8 cellular contexts compared by ENCODE assay signal in genomic region chr12:112125250-112125999, GRCh38. TPM values are rescaled to one million over a fixed set of nuclear protein-coding genes. Genes with fewer than 3 reads are reported as not detected.
DNase-seq lines count a peak whose midpoint lies in the region; ATAC-seq and TF ChIP-seq lines count a peak whose summit lies in the region.

Gene TRAFD1, plus strand, starts transcription at chr12:112125560. Its CDS starts 4,963 bp downstream, at chr12:112130523.

- H3K4me3 Mint-ChIP-seq in WTC11 = peak within 1 kb of the TSS; percentile 78

- no peaks in the 10 kb centered on the region for H3K36me3 ChIP-seq in smooth muscle cell (ENCODE audit: low read depth)

- H3K4me1 Mint-ChIP-seq in WTC11 = peaks cover 27% of the 10 kb centered on the region

- CTCF ChIA-PET in AG04450 (lab: Charles Lee) (interaction anchor here (0.9 to 1.0 kb wide), 2 partner anchors 13 to 180 kb away, joined by 3 to 4 read pairs; no protein-coding TSS in a partner anchor), WTC11 (lab: Charles Lee) (interaction anchor here (0.7 to 2.3 kb wide), 5 partner anchors 9 to 262 kb away, joined by 3 to 13 read pairs (median 6); no protein-coding TSS in a partner anchor)

- H3K4me2 ChIP-seq in smooth muscle cell = peak within 1 kb of the TSS; percentile 94

- H3K79me2 ChIP-seq in smooth muscle cell (ENCODE audit: low read depth) = peaks cover 39% of the 10 kb centered on the region

- no peaks in the 10 kb centered on the region for H3K36me3 Mint-ChIP-seq in WTC11

- H3K4me1 ChIP-seq in smooth muscle cell (ENCODE audit: low read depth) = peaks cover 20% of the 10 kb centered on the region

- under 1% methylated on average over 59 of the region's 63 CpGs for WGBS in smooth muscle cell (ENCODE audit: low lambda C conversion rate)

- H4K20me1 ChIP-seq in smooth muscle cell (ENCODE audit: low read depth) = peaks cover 38% of the 10 kb centered on the region

- H3K27ac ChIP-seq in AG04450 (ENCODE audit: low read depth, low read length) (peak within 1 kb of the TSS; percentile 80), smooth muscle cell (ENCODE audit: low read depth) (peak within 1 kb of the TSS; percentile 88)

- no peak within 1 kb of the TSS for H3K27ac Mint-ChIP-seq in WTC11

- H2AFZ ChIP-seq in smooth muscle cell (ENCODE audit: low read depth) = no peak within 1 kb of the TSS

- H3K9me3 Mint-ChIP-seq in WTC11 = no peaks in the 10 kb centered on the region

- TF ChIP-seq CTCF in AG04450 (IDR thresholded peaks at IDR 0.05; ENCODE audit: low read depth, low read length) (no peak), WTC11 (IDR thresholded peaks at IDR 0.05) (no peak), cardiac fibroblast (IDR thresholded peaks at IDR 0.05; ENCODE audit: low read depth, low read length) (no peak), smooth muscle cell (IDR thresholded peaks at IDR 0.05; ENCODE audit: borderline replicate concordance, insufficient read depth, poor library complexity, severe bottlenecking) (no peak)

- peaks cover 6% of the 10 kb centered on the region for H3F3A ChIP-seq in smooth muscle cell (ENCODE audit: low read depth)

- H3K27me3 Mint-ChIP-seq in WTC11 (ENCODE audit: low read depth) = peaks cover 2% of the 10 kb centered on the region; the same call in 1 of the 2 replicates

- ATAC-seq in GM18909 (IDR thresholded peaks at IDR 0.05; ENCODE audit: poor library complexity, unreplicated experiment) (peak; percentile 93), HG03175 (IDR thresholded peaks at IDR 0.05; ENCODE audit: unreplicated experiment) (peak; percentile 96), WTC11 (peak; percentile 99)

- H3K4me3 ChIP-seq in AG04450 (ENCODE audit: low read depth, low read length) (peak within 1 kb of the TSS; percentile 97), cardiac fibroblast (replicated peaks in 1 of 2; ENCODE audit: low read depth in 2 of 2, low read length in 2 of 2) (peak within 1 kb of the TSS; percentile 78 to 89), smooth muscle cell (peak within 1 kb of the TSS; percentile 73)

- H3K9me3 ChIP-seq in AG04450 (ENCODE audit: control insufficient read depth, insufficient read depth, low read length) = no peaks in the 10 kb centered on the region; the same call in 1 of the 2 replicates
- no peaks in the 10 kb centered on the region for H3K9me3 ChIP-seq in smooth muscle cell (replicated peaks; ENCODE audit: low read depth)

- POLR2A ChIA-PET in AG04450 (lab: Yijun Ruan, JAX) (interaction anchor here (0.6 to 2.0 kb wide), 11 partner anchors 8 to 57 kb away, joined by 3 to 15 read pairs (median 3); partner anchors contain the start of gene NAA25), WTC11 (lab: Charles Lee) (interaction anchor here (0.6 to 1.9 kb wide), 8 partner anchors 9 to 279 kb away, joined by 3 to 24 read pairs (median 6); partner anchors contain the start of gene NAA25)

- peak; percentile 92 for DNase-seq in AG04450 (ENCODE audit: low read depth, low spot score)
- peak; percentile 96 for DNase-seq in NCI-H226
- DNase-seq in WTC11 (ENCODE audit: low spot score) = peak; percentile 99
- peak; percentile 97 to 98 for DNase-seq in cardiac fibroblast (ENCODE audit: low read depth in 2 of 2)
- peak; percentile 100 for DNase-seq in iPS-NIHi7 (ENCODE audit: extremely low spot score)
- DNase-seq in smooth muscle cell (lab: John Stamatoyannopoulos, UW; ENCODE audit: unreplicated experiment) = peak; percentile 92

- no peaks in the 10 kb centered on the region for H3K27me3 ChIP-seq in AG04450 (ENCODE audit: control insufficient read depth, insufficient read depth, low read length)
- no peaks in the 10 kb centered on the region for H3K27me3 ChIP-seq in smooth muscle cell (ENCODE audit: low read depth)

- H3K9ac ChIP-seq in smooth muscle cell (ENCODE audit: low read depth) = peak within 1 kb of the TSS; percentile 89

TF ChIP-seq in WTC11, 78 proteins besides CTCF, POLR2A, EP300 and RAD21 (continues in another document):
- TF ChIP-seq, protein P1, sequence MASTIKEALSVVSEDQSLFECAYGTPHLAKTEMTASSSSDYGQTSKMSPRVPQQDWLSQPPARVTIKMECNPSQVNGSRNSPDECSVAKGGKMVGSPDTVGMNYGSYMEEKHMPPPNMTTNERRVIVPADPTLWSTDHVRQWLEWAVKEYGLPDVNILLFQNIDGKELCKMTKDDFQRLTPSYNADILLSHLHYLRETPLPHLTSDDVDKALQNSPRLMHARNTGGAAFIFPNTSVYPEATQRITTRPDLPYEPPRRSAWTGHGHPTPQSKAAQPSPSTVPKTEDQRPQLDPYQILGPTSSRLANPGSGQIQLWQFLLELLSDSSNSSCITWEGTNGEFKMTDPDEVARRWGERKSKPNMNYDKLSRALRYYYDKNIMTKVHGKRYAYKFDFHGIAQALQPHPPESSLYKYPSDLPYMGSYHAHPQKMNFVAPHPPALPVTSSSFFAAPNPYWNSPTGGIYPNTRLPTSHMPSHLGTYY (CRISPR knock-in tag; IDR thresholded peaks at IDR 0.05) = no peak
- TF ChIP-seq CDX4 (CRISPR knock-in tag; IDR thresholded peaks at IDR 0.05; ENCODE audit: borderline replicate concordance) = no peak
- TF ChIP-seq FOXP1 (CRISPR knock-in tag; IDR thresholded peaks at IDR 0.05; ENCODE audit: borderline replicate concordance) = peak; percentile 49
- TF ChIP-seq AFF4 (CRISPR knock-in tag; IDR thresholded peaks at IDR 0.05; ENCODE audit: borderline replicate concordance) = no peak
- no peak for TF ChIP-seq KAT7 (CRISPR knock-in tag; IDR thresholded peaks at IDR 0.05; ENCODE audit: borderline replicate concordance)
- 0 out of 2 replicates have a peak, but pooled peaks have one; percentile 24 for TF ChIP-seq GABPB1 (CRISPR knock-in tag; IDR thresholded peaks at IDR 0.05)
- peak; percentile 82 for TF ChIP-seq FOXP4 (CRISPR knock-in tag; IDR thresholded peaks at IDR 0.05)
- TF ChIP-seq FOXJ3 (CRISPR knock-in tag; IDR thresholded peaks at IDR 0.05; ENCODE audit: borderline replicate concordance) = no peak
- no peak for TF ChIP-seq ATF3 (CRISPR knock-in tag; conservative IDR thresholded peaks at IDR 0.05)
- peak; percentile 84 for TF ChIP-seq ETV6 (CRISPR knock-in tag; IDR thresholded peaks at IDR 0.05)
- TF ChIP-seq ZNF263 (CRISPR knock-in tag; IDR thresholded peaks at IDR 0.05; ENCODE audit: low read depth) = no peak
- peak; percentile 86; the same call in 1 of the 2 replicates for TF ChIP-seq MAX (CRISPR knock-in tag; IDR thresholded peaks at IDR 0.05)
- no peak for TF ChIP-seq ZNF317 (CRISPR knock-in tag; IDR thresholded peaks at IDR 0.05; ENCODE audit: borderline replicate concordance, low read depth)

RNA-seq across cellular contexts. Expression of gene TRAFD1, which starts in this region (rescaled TPM):
- polyA plus RNA-seq in AG04450 (2011; rRNA removed) (71.2 and 73.4 TPM in 2 replicates), smooth muscle cell (40.7 and 44.8 TPM in 2 replicates)
- 54.0 and 63.0 TPM in 2 replicates for polyA minus RNA-seq in AG04450 (2011; rRNA and poly(A)+ RNA removed)
- total RNA-seq in WTC11 (2021) (24.8 to 25.8 TPM (median 25.1 TPM) in 3 replicates), smooth muscle cell (21.7 and 30.2 TPM in 2 replicates)

Comparison
In these comparisons a context has a peak if more than half of its experiments do, and no peak if none do; other contexts are left out.
1. Peak in every context shown above with its lines: DNase-seq, ATAC-seq, H3K4me3 ChIP-seq and H3K27ac ChIP-seq.